In the genomic region with DNA sequence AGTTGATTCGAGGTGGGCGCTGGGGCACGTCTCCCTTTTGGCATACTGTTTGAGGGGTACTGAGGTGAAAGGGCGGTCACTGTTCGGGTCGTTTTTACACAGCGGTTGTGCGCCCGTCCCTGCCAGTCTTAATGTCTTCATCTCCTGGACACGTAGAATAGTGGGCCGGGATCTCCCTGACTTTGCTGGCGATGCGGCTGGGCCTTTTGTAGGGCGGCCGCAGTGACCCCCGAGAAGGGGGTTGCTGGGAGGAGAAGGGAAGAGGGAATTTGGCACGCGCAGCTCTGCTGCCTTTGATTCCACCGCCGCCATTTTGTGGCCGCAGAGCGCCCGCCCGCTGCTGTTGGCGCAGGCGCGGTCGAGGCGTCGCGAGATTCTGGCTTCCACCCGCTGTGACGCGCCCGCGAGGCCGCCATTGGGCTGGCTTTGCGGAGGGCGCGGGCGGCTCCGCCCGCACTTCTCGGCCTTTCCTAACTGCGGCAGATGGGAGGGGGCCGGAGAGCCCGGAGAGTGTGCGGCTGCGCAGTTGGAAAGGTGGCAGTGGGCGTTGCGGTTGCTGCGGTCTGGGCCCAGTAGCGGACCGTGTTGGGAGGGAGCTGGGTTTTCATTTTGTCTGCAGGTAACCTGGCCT, we compare ENCODE assay signal across 8 cellular contexts. TPM values are rescaled to one million over a fixed set of nuclear protein-coding genes. Genes with fewer than 3 reads are reported as not detected.
DNase-seq lines count a peak whose midpoint lies in the region; ATAC-seq and TF ChIP-seq lines count a peak whose summit lies in the region.

No MANE protein-coding gene starts in this region.

- TF ChIP-seq CTCF in AG09309 (IDR thresholded peaks at IDR 0.05; ENCODE audit: control insufficient read depth, insufficient read depth, low read depth, low read length, missing control alignments), result no peak
- no peak for TF ChIP-seq CTCF in kidney epithelial cell (IDR thresholded peaks at IDR 0.05; ENCODE audit: insufficient read depth, low read length, poor library complexity, severe bottlenecking)

- H3K4me3 ChIP-seq in AG09309 (ENCODE audit: control insufficient read depth, low read depth, low read length) (peak overlapping the region; percentile 89), kidney epithelial cell (ENCODE audit: low read depth, low read length) (peak overlapping the region; percentile 86)

- H3K27me3 ChIP-seq in kidney epithelial cell (ENCODE audit: control insufficient read depth, insufficient read depth, low read length), result no peaks in the 10 kb centered on the region

- ATAC-seq in GM19035 (IDR thresholded peaks at IDR 0.05; ENCODE audit: unreplicated experiment) (peak; percentile 77), HG03354 (IDR thresholded peaks at IDR 0.05; ENCODE audit: poor library complexity, severe bottlenecking, unreplicated experiment) (peak; percentile 76)

- H3K36me3 ChIP-seq in kidney epithelial cell (ENCODE audit: control insufficient read depth, insufficient read depth, low read length), result peaks cover 5% of the 10 kb centered on the region

- DNase-seq in AG09309 (ENCODE audit: low read depth) (peak; percentile 51), NCI-H446 (lab: John Stamatoyannopoulos, UW) (peak; percentile 79 to 96), cerebellum (ENCODE audit: low spot score) (peak; percentile 90), kidney epithelial cell (ENCODE audit: low read depth) (peak; percentile 47)
- DNase-seq in activated CD4-positive, alpha-beta T cell treated with anti-CD3 and anti-CD28 coated beads for 1 hour, result peak; percentile 80
- peak; percentile 77 to 86 for DNase-seq in stimulated activated CD4-positive, alpha-beta T cell treated with anti-CD3 and anti-CD28 coated beads, Interleukin-15, amount 100 ng/mL, for 1 hour (ENCODE audit: low read depth in 1 of 2, low spot score in 1 of 2)

RNA-seq across cellular contexts. Expression of a gene that starts 0.5 kb away (rescaled TPM):
- total RNA-seq in cerebellum (161 TPM), kidney epithelial cell (103 and 130 TPM in 2 replicates)

RNA-seq across cellular contexts. Expression of a gene that starts 29.6 kb away (rescaled TPM):
- total RNA-seq in cerebellum, result not detected
- not detected in 2 replicates for total RNA-seq in kidney epithelial cell

Comparison
In these comparisons a context has a peak if more than half of its experiments do, and no peak if none do; other contexts are left out.
1. Peak in every context shown above with its lines: DNase-seq, ATAC-seq and H3K4me3 ChIP-seq.